Comparison of ENCODE assay signal across 12 cellular contexts in the genomic region with DNA sequence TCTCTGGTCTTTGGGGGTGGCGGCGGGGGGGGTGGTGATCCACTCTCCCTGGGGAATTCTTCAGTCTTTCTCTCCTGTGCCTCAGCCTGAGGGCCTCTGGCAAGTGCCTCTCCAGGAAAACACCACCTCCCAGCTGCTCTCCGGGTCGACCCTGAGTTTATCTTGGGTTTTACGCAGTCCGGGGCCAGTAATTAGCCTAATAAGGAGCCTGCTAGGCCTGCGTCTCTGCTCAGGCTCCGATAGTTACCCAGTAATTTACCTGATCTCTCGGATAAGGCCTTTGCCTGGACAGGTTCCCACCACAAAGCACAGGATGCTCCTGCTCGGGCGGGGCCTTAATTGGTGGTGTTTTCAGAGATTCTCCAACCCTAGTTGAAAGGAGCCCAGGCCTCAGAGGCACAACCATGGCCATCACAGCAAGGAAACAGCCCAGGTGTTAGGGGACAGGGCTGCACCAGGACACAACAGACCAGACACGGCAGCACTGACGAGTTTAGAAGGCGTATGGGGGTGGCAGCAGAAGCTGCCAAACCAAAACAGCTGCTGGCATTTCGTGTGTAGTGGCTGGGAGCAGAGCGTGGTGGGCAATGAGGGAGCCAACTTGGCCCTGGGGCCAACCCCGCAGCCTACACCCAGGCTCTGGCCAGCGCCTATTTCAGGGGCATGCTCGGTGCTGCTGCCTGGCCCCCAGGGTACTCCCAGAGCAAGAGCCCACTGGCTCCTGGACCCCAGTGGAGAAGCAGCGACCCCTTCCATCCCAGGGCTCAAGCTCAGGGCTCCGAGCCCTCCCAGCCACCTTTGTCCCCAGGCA.
A peak's percentile ranks its signal among the peaks of the same experiment; 100 is the strongest.
DNase-seq lines count a peak whose midpoint lies in the region; ATAC-seq and TF ChIP-seq lines count a peak whose summit lies in the region.
"Had no signal": no experiment of that assay in that cellular context is flagged by ENCODE, and none has a peak within 500 bp of the region (broad histone marks: within the 10 kb centered on the region; RNA-seq: fewer than 3 reads in every experiment).

No MANE protein-coding gene starts in this region.

- no peaks in the 10 kb centered on the region for H3K27me3 Mint-ChIP-seq in activated T-cell treated with anti-CD3 and anti-CD28 coated beads, Interleukin-2, amount 50 U/mL, for 72 hours (ENCODE audit: low read depth)
- H3K27me3 Mint-ChIP-seq in activated T-cell treated with anti-CD3 and anti-CD28 coated beads, Interleukin-2, amount 50 U/mL, for 4 hours (ENCODE audit: low read depth), result no peaks in the 10 kb centered on the region
- no peaks in the 10 kb centered on the region for H3K27me3 Mint-ChIP-seq in activated naive CD8-positive, alpha-beta T cell treated with anti-CD3 and anti-CD28 coated beads, Interleukin-2, amount 10 ng/mL, durations not matched to agents 7 days and 5 days
- H3K27me3 Mint-ChIP-seq: B cell had no signal

- POLR2A ChIA-PET in activated naive CD8-positive, alpha-beta T cell treated with anti-CD3 and anti-CD28 coated beads, Interleukin-2, amount 10 ng/mL, durations not matched to agents 7 days and 5 days (lab: Charles Lee), result interaction anchor here (0.7 to 3.5 kb wide), 4 partner anchors 32 to 159 kb away, joined by 3 to 18 read pairs (median 6); no protein-coding TSS in a partner anchor

- DNase-seq in activated T-cell treated with anti-CD3 and anti-CD28 coated beads, Interleukin-2, amount 50 U/mL, for 72 hours, result no peak
- no peak for DNase-seq in activated T-cell treated with anti-CD3 and anti-CD28 coated beads, Interleukin-2, amount 50 U/mL, for 4 hours
- no peak for DNase-seq in activated naive CD8-positive, alpha-beta T cell treated with anti-CD3 and anti-CD28 coated beads, Interleukin-2, amount 10 ng/mL, durations not matched to agents 7 days and 5 days
- DNase-seq in left kidney (ENCODE audit: low read depth, low spot score) (peak; percentile 27), ureter (ENCODE audit: low spot score) (peak; percentile 66), RPMI8226 (no peak), brain microvascular endothelial cell (no peak)
- DNase-seq in NK-92 treated with Interleukin-12 subunit alpha and Interleukin-12 subunit beta, amount 100 ng/mL, for 24 hours (lab: John Stamatoyannopoulos, UW), result no peak
- DNase-seq: amniotic stem cell had no signal

- peaks cover 71% of the 10 kb centered on the region for H3K4me1 Mint-ChIP-seq in activated T-cell treated with anti-CD3 and anti-CD28 coated beads, Interleukin-2, amount 50 U/mL, for 72 hours (ENCODE audit: low read depth)
- H3K4me1 Mint-ChIP-seq in activated T-cell treated with anti-CD3 and anti-CD28 coated beads, Interleukin-2, amount 50 U/mL, for 4 hours (ENCODE audit: low read depth), result peaks cover 33% of the 10 kb centered on the region
- H3K4me1 Mint-ChIP-seq in activated naive CD8-positive, alpha-beta T cell treated with anti-CD3 and anti-CD28 coated beads, Interleukin-2, amount 10 ng/mL, durations not matched to agents 7 days and 5 days, result peaks cover 27% of the 10 kb centered on the region

- in situ Hi-C loops in brain microvascular endothelial cell (cut with HindIII; ENCODE audit: low pct_ligation_motif_present, low sequenced_read_pairs), result no loop called here

- H3K27ac Mint-ChIP-seq in activated T-cell treated with anti-CD3 and anti-CD28 coated beads, Interleukin-2, amount 50 U/mL, for 72 hours, result peak overlapping the region; percentile 28
- H3K27ac Mint-ChIP-seq in activated naive CD8-positive, alpha-beta T cell treated with anti-CD3 and anti-CD28 coated beads, Interleukin-2, amount 10 ng/mL, durations not matched to agents 7 days and 5 days, result peak overlapping the region; percentile 71
- H3K27ac Mint-ChIP-seq: B cell had no signal

- H3K4me3 ChIP-seq in brain microvascular endothelial cell (ENCODE audit: low read depth, low read length), result no peak overlapping the region
- H3K4me3 ChIP-seq: SK-N-MC had no signal

- no peak for ATAC-seq in activated T-cell treated with anti-CD3 and anti-CD28 coated beads, Interleukin-2, amount 50 U/mL, for 72 hours (replicated peaks in 1 of 2)
- ATAC-seq in activated T-cell treated with anti-CD3 and anti-CD28 coated beads, Interleukin-2, amount 50 U/mL, for 4 hours, result no peak
- no peak for ATAC-seq in activated naive CD8-positive, alpha-beta T cell treated with anti-CD3 and anti-CD28 coated beads, Interleukin-2, amount 10 ng/mL, durations not matched to agents 7 days and 5 days (ENCODE audit: low read depth)

- no peaks in the 10 kb centered on the region for H3K27me3 ChIP-seq in brain microvascular endothelial cell (replicated peaks)

- no peak overlapping the region for H3K27ac ChIP-seq in brain microvascular endothelial cell
- H3K27ac ChIP-seq: HL-60, SK-N-MC had no signal

- no peaks in the 10 kb centered on the region for H3K9me3 Mint-ChIP-seq in activated T-cell treated with anti-CD3 and anti-CD28 coated beads, Interleukin-2, amount 50 U/mL, for 72 hours
- H3K9me3 Mint-ChIP-seq in activated T-cell treated with anti-CD3 and anti-CD28 coated beads, Interleukin-2, amount 50 U/mL, for 4 hours, result no peaks in the 10 kb centered on the region
- H3K9me3 Mint-ChIP-seq in activated naive CD8-positive, alpha-beta T cell treated with anti-CD3 and anti-CD28 coated beads, Interleukin-2, amount 10 ng/mL, durations not matched to agents 7 days and 5 days, result no peaks in the 10 kb centered on the region

- no peaks in the 10 kb centered on the region for H3K36me3 Mint-ChIP-seq in activated T-cell treated with anti-CD3 and anti-CD28 coated beads, Interleukin-2, amount 50 U/mL, for 72 hours (ENCODE audit: insufficient read depth in 2 of 2)
- H3K36me3 Mint-ChIP-seq in activated T-cell treated with anti-CD3 and anti-CD28 coated beads, Interleukin-2, amount 50 U/mL, for 4 hours (ENCODE audit: insufficient read depth), result no peaks in the 10 kb centered on the region
- H3K36me3 Mint-ChIP-seq in activated naive CD8-positive, alpha-beta T cell treated with anti-CD3 and anti-CD28 coated beads, Interleukin-2, amount 10 ng/mL, durations not matched to agents 7 days and 5 days, result no peaks in the 10 kb centered on the region

- H3K4me3 Mint-ChIP-seq in activated T-cell treated with anti-CD3 and anti-CD28 coated beads, Interleukin-2, amount 50 U/mL, for 72 hours, result peak overlapping the region; percentile 44 to 48
- no peak overlapping the region for H3K4me3 Mint-ChIP-seq in activated T-cell treated with anti-CD3 and anti-CD28 coated beads, Interleukin-2, amount 50 U/mL, for 4 hours
- no peak overlapping the region for H3K4me3 Mint-ChIP-seq in activated naive CD8-positive, alpha-beta T cell treated with anti-CD3 and anti-CD28 coated beads, Interleukin-2, amount 10 ng/mL, durations not matched to agents 7 days and 5 days
- H3K4me3 Mint-ChIP-seq: B cell had no signal

- TF ChIP-seq CTCF in brain microvascular endothelial cell (IDR thresholded peaks at IDR 0.05; ENCODE audit: low read depth, low read length, missing control alignments), result no peak

- no peaks in the 10 kb centered on the region for H3K36me3 ChIP-seq in brain microvascular endothelial cell (replicated peaks)

Comparison
In these comparisons a context has a peak if more than half of its experiments do, and no peak if none do; other contexts are left out.
1. H3K4me3 Mint-ChIP-seq: peak in activated T-cell treated with anti-CD3 and anti-CD28 coated beads, Interleukin-2, amount 50 U/mL, for 72 hours (2 of 2); none in activated T-cell treated with anti-CD3 and anti-CD28 coated beads, Interleukin-2, amount 50 U/mL, for 4 hours (single experiment) and activated naive CD8-positive, alpha-beta T cell treated with anti-CD3 and anti-CD28 coated beads, Interleukin-2, amount 10 ng/mL, durations not matched to agents 7 days and 5 days (single experiment).
2. DNase-seq: peak in left kidney (single experiment) and ureter (single experiment); none in activated T-cell treated with anti-CD3 and anti-CD28 coated beads, Interleukin-2, amount 50 U/mL, for 72 hours (0 of 2), activated T-cell treated with anti-CD3 and anti-CD28 coated beads, Interleukin-2, amount 50 U/mL, for 4 hours (single experiment), activated naive CD8-positive, alpha-beta T cell treated with anti-CD3 and anti-CD28 coated beads, Interleukin-2, amount 10 ng/mL, durations not matched to agents 7 days and 5 days (single experiment), NK-92 treated with Interleukin-12 subunit alpha and Interleukin-12 subunit beta, amount 100 ng/mL, for 24 hours (single experiment), RPMI8226 (single experiment) and brain microvascular endothelial cell (single experiment).